In genomic region chr2:134134313-134134706, GRCh38 we compare ENCODE assay signal across 11 cellular contexts.
"Had no signal": no experiment of that assay in that cellular context is flagged by ENCODE, and none has a peak within 500 bp of the region (broad histone marks: within the 10 kb centered on the region; RNA-seq: fewer than 3 reads in every experiment).

No MANE protein-coding gene starts in this region.

- ATAC-seq: body of pancreas, left lobe of liver, SK-N-SH treated with all-trans-retinoic acid at 6 μM for 48 hours had no signal

- DNase-seq: activated CD4-positive, alpha-beta T cell treated with anti-CD3 and anti-CD28 coated beads, Interleukin-2, amount 50 U/mL, for 1 hour; activated effector memory CD4-positive, alpha-beta T cell treated with Interleukin-2 at 50 U/mL for 16 hours; activated T-cell treated with anti-CD3 and anti-CD28 coated beads, Interleukin-2, amount 50 U/mL, for 24 hours; body of pancreas; ovary; transverse colon had no signal

- H3K4me3 ChIP-seq: body of pancreas, ovary, transverse colon had no signal

- H3K4me3 Mint-ChIP-seq: activated naive CD4-positive, alpha-beta T cell treated with anti-CD3 and anti-CD28 coated beads, Interleukin-2, amount 50 U/mL, for 24 hours; activated T-cell treated with anti-CD3 and anti-CD28 coated beads, Interleukin-2, amount 50 U/mL, for 24 hours; central memory CD8-positive, alpha-beta T cell; neural crest cell had no signal

- H3K27ac ChIP-seq: ovary, transverse colon had no signal

- H3K27me3 Mint-ChIP-seq: activated naive CD4-positive, alpha-beta T cell treated with anti-CD3 and anti-CD28 coated beads, Interleukin-2, amount 50 U/mL, for 24 hours; activated T-cell treated with anti-CD3 and anti-CD28 coated beads, Interleukin-2, amount 50 U/mL, for 24 hours; central memory CD8-positive, alpha-beta T cell had no signal

- H3K27me3 ChIP-seq: body of pancreas, ovary, transverse colon had no signal

- H3K9me3 ChIP-seq: body of pancreas, ovary, transverse colon had no signal

- H3K36me3 ChIP-seq: ovary, transverse colon had no signal

- H3K27ac Mint-ChIP-seq: activated naive CD4-positive, alpha-beta T cell treated with anti-CD3 and anti-CD28 coated beads, Interleukin-2, amount 50 U/mL, for 24 hours; activated T-cell treated with anti-CD3 and anti-CD28 coated beads, Interleukin-2, amount 50 U/mL, for 24 hours had no signal

- H3K9me3 Mint-ChIP-seq: activated naive CD4-positive, alpha-beta T cell treated with anti-CD3 and anti-CD28 coated beads, Interleukin-2, amount 50 U/mL, for 24 hours; activated T-cell treated with anti-CD3 and anti-CD28 coated beads, Interleukin-2, amount 50 U/mL, for 24 hours; central memory CD8-positive, alpha-beta T cell; neural crest cell had no signal
